9 cellular contexts compared by ENCODE assay signal in the genomic region with DNA sequence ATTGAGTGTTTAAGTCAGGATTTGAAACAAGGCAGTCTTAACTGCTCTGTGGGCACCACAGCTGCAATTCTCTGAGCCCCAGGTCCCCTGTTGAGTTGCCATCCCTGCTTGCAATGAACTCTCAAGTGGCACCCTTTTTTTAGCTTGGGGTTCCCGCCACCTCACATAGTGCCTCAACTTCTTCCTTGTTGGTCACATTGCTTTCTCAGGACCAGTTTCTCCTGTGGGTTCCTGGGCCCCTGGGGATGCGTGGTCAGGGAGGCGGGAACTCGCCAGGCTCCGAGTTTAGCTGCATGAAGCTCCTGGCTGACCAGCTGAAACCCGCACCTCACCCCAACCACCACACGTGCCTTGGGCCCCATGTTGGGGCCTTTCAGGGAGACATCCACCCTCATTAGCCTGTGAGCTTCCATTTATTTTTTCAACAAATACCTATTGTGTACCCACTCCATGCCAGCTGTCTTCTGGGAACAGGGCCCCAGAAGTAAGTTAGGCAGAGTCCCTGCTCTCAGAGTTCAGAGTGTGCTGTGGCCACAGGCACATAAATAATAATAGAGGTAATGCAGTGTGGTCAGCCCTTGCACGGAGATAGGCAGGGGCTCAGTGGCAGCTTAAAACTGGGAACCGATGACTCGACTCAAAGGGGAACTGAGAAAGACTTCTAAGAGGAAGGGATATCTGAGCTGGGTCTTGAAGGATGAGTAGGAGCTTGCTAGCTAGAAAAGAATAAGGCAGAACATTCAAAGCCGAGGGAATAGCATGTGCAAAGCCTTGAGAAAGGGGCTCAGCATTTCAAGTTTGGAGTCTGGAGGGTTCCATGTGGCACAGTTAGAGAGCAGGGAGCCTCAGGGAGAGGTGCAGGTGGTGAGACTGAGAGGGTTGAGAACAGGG. TPM values are rescaled to one million over a fixed set of nuclear protein-coding genes. Genes with fewer than 3 reads are reported as not detected.
A peak's percentile ranks its signal among the peaks of the same experiment; 100 is the strongest.
DNase-seq lines count a peak whose midpoint lies in the region; ATAC-seq, FAIRE-seq and TF ChIP-seq lines count a peak whose summit lies in the region.
"Had no signal": no experiment of that assay in that cellular context is flagged by ENCODE, and none has a peak within 500 bp of the region (broad histone marks: within the 10 kb centered on the region; RNA-seq: fewer than 3 reads in every experiment).

No MANE protein-coding gene starts in this region.

- no peak overlapping the region for H3K4me2 ChIP-seq in GM23248 (ENCODE audit: unreplicated experiment)

- H2AFZ ChIP-seq in GM23248, result no peak overlapping the region

- 60 to 67% methylated on average over 11 of the region's 11 CpGs for WGBS in GM23248 (ENCODE audit: low coverage in 1 of 2, low lambda C conversion rate in 2 of 2, missing lambda C conversion rate in 2 of 2), 2 experiments

- peaks cover 0 to 13% of the 10 kb centered on the region in 2 donors for H3K36me3 Mint-ChIP-seq in CD14-positive monocyte

- H3K9me3 ChIP-seq in GM23248 (ENCODE audit: low read depth), result no peaks in the 10 kb centered on the region

- in situ Hi-C loops in GM23248 (cut with MboI), result no loop called here

- ATAC-seq in GM21423 (IDR thresholded peaks at IDR 0.05; ENCODE audit: unreplicated experiment) (peak; percentile 58), HG03442 (IDR thresholded peaks at IDR 0.05; ENCODE audit: unreplicated experiment) (peak; percentile 48), HG02970 (IDR thresholded peaks at IDR 0.05; ENCODE audit: low FRiP score, unreplicated experiment) (no peak)

- H3K4me3 ChIP-seq in GM23248, result no peak overlapping the region
- H3K4me3 ChIP-seq: skin epidermis had no signal

- H3F3A ChIP-seq in GM23248 (ENCODE audit: insufficient read depth), result no peaks in the 10 kb centered on the region

- FAIRE-seq in GM12891 (lab: Jason Lieb, UNC), result peak; percentile 77

- no peaks in the 10 kb centered on the region for H4K20me1 ChIP-seq in GM23248 (ENCODE audit: insufficient read depth)

- peaks cover 18% of the 10 kb centered on the region for H3K27me3 ChIP-seq in GM23248 (replicated peaks; ENCODE audit: insufficient read depth)

- intact Hi-C loops in CD14-positive monocyte (cut with micrococcal nuclease), result loop anchor here (2.0 to 10.0 kb wide), 3 partner anchors 88 to 246 kb away; partner anchors contain the start of gene PPP1R16B (in 1 of the 2)

- H3K4me1 Mint-ChIP-seq in CD14-positive monocyte, result peaks cover 5% of the 10 kb centered on the region

- H3K36me3 ChIP-seq in GM23248 (ENCODE audit: low read depth), result no peaks in the 10 kb centered on the region

- no peak overlapping the region for H3K4me3 Mint-ChIP-seq in CD14-positive monocyte

- no peak for TF ChIP-seq POLR2A in GM12891 (IDR thresholded peaks at IDR 0.05; ENCODE audit: low read depth, low read length)

- no peak for TF ChIP-seq CTCF in CD14-positive monocyte (IDR thresholded peaks at IDR 0.05)

- H3K4me1 ChIP-seq in GM23248 (ENCODE audit: insufficient read depth), result no peaks in the 10 kb centered on the region

- H3K27ac ChIP-seq in angular gyrus (ENCODE audit: low read depth, low read length) (peak overlapping the region; percentile 89), GM23248 (no peak overlapping the region)

- H3K9me2 ChIP-seq in GM23248 (ENCODE audit: insufficient read depth), result no peaks in the 10 kb centered on the region

- peaks cover 0 to 9% (median 2%) of the 10 kb centered on the region in 3 donors for H3K27me3 Mint-ChIP-seq in CD14-positive monocyte (ENCODE audit: low read depth in 3 of 3)

- H3K9me3 Mint-ChIP-seq in CD14-positive monocyte, result peaks cover 0 to 4% (median 3%) of the 10 kb centered on the region in 7 donors

- DNase-seq in GM12891 (ENCODE audit: insufficient read length, low spot score) (peak; percentile 41), GM23248 (no peak), CD14-positive monocyte (ENCODE audit: low spot score) (no peak), NCI-H446 (lab: John Stamatoyannopoulos, UW) (no peak)

- H3K79me2 ChIP-seq in GM23248 (ENCODE audit: insufficient read depth), result no peaks in the 10 kb centered on the region

- H3K9ac ChIP-seq in GM23248, result no peak overlapping the region

- H3K27ac Mint-ChIP-seq in CD14-positive monocyte, result no peak overlapping the region

TF ChIP-seq in GM12891, 5 proteins besides CTCF, POLR2A, EP300 and RAD21:
- TF ChIP-seq PAX5 (IDR thresholded peaks at IDR 0.05; ENCODE audit: insufficient read depth, low read length, severe bottlenecking) (no peak), POU2F2 (IDR thresholded peaks at IDR 0.05; ENCODE audit: low read depth, low read length) (peak; percentile 52; the same call in 1 of the 2 replicates), TAF1 (IDR thresholded peaks at IDR 0.05; ENCODE audit: low read depth, low read length) (0 out of 2 replicates have a peak, but pooled peaks have one; percentile 17), SPI1 (IDR thresholded peaks at IDR 0.05; ENCODE audit: low read depth, low read length) (peak; percentile 98)
TF ChIP-seq in GM12891: peak in this region for 3.

RNA-seq across cellular contexts. Expression of gene FAM83D, which starts 33.9 kb away (rescaled TPM):
- 7.4 TPM for polyA plus RNA-seq in GM12891 (2012; ENCODE audit: low read depth, missing spikeins)
- 18.2 and 19.0 TPM in 2 replicates for total RNA-seq in GM23248 (2014; rRNA removed; shearing (Covaris generic))
- polyA plus RNA-seq in GM23248 (2016; fragmentation: Nextera tagmentation; extraction: Ambion mirVana) (11.4 and 13.1 TPM in 2 replicates), CD14-positive monocyte (under 1 TPM in 1 of 2 donors, not detected in 1; 0.09 TPM)

Comparison
In these comparisons a context has a peak if more than half of its experiments do, and no peak if none do; other contexts are left out.
1. RNA of gene FAM83D, which starts 33.9 kb away (polyA plus RNA-seq): 11.4 to 13.1 TPM in GM23248; 0.09 TPM in CD14-positive monocyte; every median in the first group is over 10 times any median in the second.